Comparison of ENCODE assay signal across 1 cellular context in genomic region chr4:3196670-3197359, GRCh38.
TF ChIP-seq lines count a peak whose summit lies in the region.

No MANE protein-coding gene starts in this region.

TF ChIP-seq in GM23338, 12 proteins besides CTCF, POLR2A, EP300 and RAD21 (continued from another document):
- TF ChIP-seq ZNF462 (CRISPR knock-in tag; IDR thresholded peaks at IDR 0.05) (no peak), ZNF114 (CRISPR knock-in tag; IDR thresholded peaks at IDR 0.05) (no peak), EZH2 (IDR thresholded peaks at IDR 0.05; ENCODE audit: low read depth, unreplicated experiment) (no peak), REST (IDR thresholded peaks at IDR 0.05; ENCODE audit: unreplicated experiment) (peak; percentile 33)
